Comparison of ENCODE assay signal across 7 cellular contexts in the genomic region with DNA sequence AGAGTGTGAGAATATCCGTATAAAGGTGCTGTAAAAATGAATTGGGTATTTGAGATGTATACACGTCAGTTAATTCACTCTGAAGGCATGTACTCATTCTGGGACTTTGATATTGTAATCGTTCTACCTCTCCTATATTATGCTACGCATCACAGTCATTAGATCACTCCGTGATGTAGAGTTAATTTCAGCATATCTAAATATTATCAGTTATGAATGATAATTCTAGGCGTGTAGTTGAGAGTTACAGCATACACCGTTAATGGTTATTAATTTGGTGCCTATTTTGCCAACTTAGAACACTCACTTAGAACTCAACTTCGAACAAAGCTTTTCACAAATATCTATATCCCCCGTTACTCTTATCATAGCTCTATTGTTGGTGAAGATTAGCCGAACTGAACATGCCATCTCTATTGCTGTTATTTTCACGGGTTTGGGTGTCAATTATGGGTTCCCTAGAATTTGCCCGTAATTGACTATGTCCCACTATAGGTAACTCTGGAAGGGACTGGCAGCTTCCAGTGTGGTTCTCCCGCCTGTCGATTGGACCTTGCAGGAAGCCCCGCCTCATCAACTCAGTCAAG. TPM values are rescaled to one million over a fixed set of nuclear protein-coding genes. Genes with fewer than 3 reads are reported as not detected.
A peak's percentile ranks its signal among the peaks of the same experiment; 100 is the strongest.
DNase-seq lines count a peak whose midpoint lies in the region; ATAC-seq, FAIRE-seq and TF ChIP-seq lines count a peak whose summit lies in the region.

No MANE protein-coding gene starts in this region.

- H3K4me2 ChIP-seq in GM12878 (ENCODE audit: control insufficient read depth, insufficient read depth) (peak overlapping the region; percentile 62), HepG2 (ENCODE audit: low read depth, low read length) (peak overlapping the region; percentile 76)

- FAIRE-seq in GM12891 (lab: Jason Lieb, UNC): peak; percentile 94
- peak; percentile 92 for FAIRE-seq in GM12878 (lab: Jason Lieb, UNC)
- peak; percentile 90 for FAIRE-seq in HepG2 (lab: Jason Lieb, UNC)

- ATAC-seq in GM12878: no peak
- ATAC-seq in HepG2: no peak
- no peak for ATAC-seq in HG02885 (IDR thresholded peaks at IDR 0.05; ENCODE audit: poor library complexity, unreplicated experiment)
- no peak for ATAC-seq in GM18861 (IDR thresholded peaks at IDR 0.05; ENCODE audit: unreplicated experiment)

- TF ChIP-seq CTCF in GM12878 (IDR thresholded peaks at IDR 0.05 in 2 of 3, conservative IDR thresholded peaks at IDR 0.05 in 1 of 3; ENCODE audit: control insufficient read depth in 2 of 3, extremely low read depth in 1 of 3, insufficient read depth in 1 of 3, low read depth in 3 of 3, low read length in 3 of 3): no peak
- no peak for TF ChIP-seq CTCF in HepG2 (CRISPR knock-in tag; IDR thresholded peaks at IDR 0.05)
- no peak for TF ChIP-seq CTCF in tibial nerve (IDR thresholded peaks at IDR 0.05)

- H3K4me1 ChIP-seq in GM12878 (ENCODE audit: control insufficient read depth, insufficient read depth, low read length): peaks cover 10% of the 10 kb centered on the region
- peaks cover 65% of the 10 kb centered on the region for H3K4me1 ChIP-seq in HepG2 (ENCODE audit: insufficient read depth, low read length)
- peaks cover 0 to 33% (median 13%) of the 10 kb centered on the region in 4 donors for H3K4me1 ChIP-seq in tibial nerve

- SMC1A ChIA-PET in GM12878 (lab: Charles Lee; ENCODE audit: uncharacterized antibody, unreplicated experiment): interaction anchor here (0.6 to 2.6 kb wide), 3 partner anchors 15 to 327 kb away, joined by 3 to 8 read pairs (median 7); no protein-coding TSS in a partner anchor

- no peak for TF ChIP-seq RAD21 in GM12878 (IDR thresholded peaks at IDR 0.05; ENCODE audit: insufficient read depth, low read depth, low read length)
- TF ChIP-seq RAD21 in HepG2 (CRISPR knock-in tag; IDR thresholded peaks at IDR 0.05): no peak

- DNase-seq in GM12891 (ENCODE audit: insufficient read length, low spot score) (no peak), NCI-H1105 (lab: John Stamatoyannopoulos, UW) (peak; percentile 88), GM12878 (ENCODE audit: low read depth, low spot score) (peak; percentile 73), HepG2 (ENCODE audit: low spot score) (peak; percentile 92), tibial nerve (ENCODE audit: low spot score in 2 of 2) (no peak)

- POLR2A ChIA-PET in GM12878 (lab: Charles Lee): interaction anchor here (0.6 to 3.3 kb wide), 6 partner anchors 11 to 314 kb away, joined by 3 to 9 read pairs (median 3); a partner anchor contains a TSS
- POLR2A ChIA-PET in HepG2 (lab: Yijun Ruan, JAX): interaction anchor here (0.7 to 2.8 kb wide), 4 partner anchors 11 to 263 kb away, joined by 3 to 25 read pairs (median 8); a partner anchor contains a TSS

- no peaks in the 10 kb centered on the region for H4K20me1 ChIP-seq in GM12878 (ENCODE audit: control insufficient read depth, insufficient read depth)
- peaks cover 7% of the 10 kb centered on the region; the same call in 1 of the 2 replicates for H4K20me1 ChIP-seq in HepG2 (ENCODE audit: insufficient read depth, low read length)

- H3K9me3 ChIP-seq in GM12878 (replicated peaks; ENCODE audit: control insufficient read depth, insufficient read depth, low read length): no peaks in the 10 kb centered on the region
- H3K9me3 ChIP-seq in HepG2 (ENCODE audit: low read length): no peaks in the 10 kb centered on the region
- H3K9me3 ChIP-seq in tibial nerve: no peaks in the 10 kb centered on the region

- no TSS peak for BruUV-seq in GM12878 (replicated peaks; lab: Mats Ljungman, UMichigan)
- BruUV-seq in HepG2 (replicated peaks; lab: Mats Ljungman, UMichigan): TSS peak; percentile 66

- no peaks in the 10 kb centered on the region for H3K27me3 ChIP-seq in GM12878 (replicated peaks in 1 of 2; ENCODE audit: control insufficient read depth in 2 of 2, insufficient read depth in 2 of 2, low read length in 1 of 2)
- no peaks in the 10 kb centered on the region; a peak in 1 of 5 replicates for H3K27me3 ChIP-seq in HepG2 (ENCODE audit: control insufficient read depth in 1 of 2, insufficient read depth in 2 of 2, low read length in 2 of 2)
- no peaks in the 10 kb centered on the region for H3K27me3 ChIP-seq in tibial nerve

- CTCF ChIA-PET in GM12878 (lab: Yijun Ruan, JAX) (interaction anchor here (0.7 to 6.0 kb wide), 4 partner anchors 9 to 327 kb away, joined by 3 to 46 read pairs (median 5); no protein-coding TSS in a partner anchor), HepG2 (lab: Yijun Ruan, JAX; ENCODE audit: low intra/inter-chr PET ratio, low total read pairs) (no interaction called here)

- RAD21 ChIA-PET in GM12878 (lab: Charles Lee; ENCODE audit: unreplicated experiment): interaction anchor here (0.6 to 2.4 kb wide), 15 partner anchors 9 to 804 kb away, joined by 3 to 8 read pairs (median 3); a partner anchor contains a TSS

- H3K9ac ChIP-seq in GM12878 (ENCODE audit: control insufficient read depth, insufficient read depth, low read length): peak overlapping the region; percentile 80; the same call in 1 of the 2 replicates
- H3K9ac ChIP-seq in HepG2 (ENCODE audit: insufficient read depth, low read depth, low read length): peak overlapping the region; percentile 79; the same call in 1 of the 2 replicates

- WGBS in GM12878 (ENCODE audit: insufficient coverage, insufficient replicate concordance, low lambda C conversion rate, missing lambda C conversion rate): 17% methylated on average over 15 of the region's 15 CpGs
- 28% methylated on average over 15 of the region's 15 CpGs for WGBS in HepG2 (ENCODE audit: low lambda C conversion rate)
- 27 to 28% methylated on average over 15 of the region's 15 CpGs for WGBS in tibial nerve, 2 donors

- intact Hi-C loops in GM12878 (cut with micrococcal nuclease; ENCODE audit: unreplicated experiment) (loop anchor here (2.0 to 10.0 kb wide), 2 partner anchors 127 to 327 kb away; no protein-coding TSS in a partner anchor), HepG2 (cut with micrococcal nuclease; ENCODE audit: unreplicated experiment) (loop anchor here (5.0 kb wide), 1 partner anchor 186 kb away; no protein-coding TSS in a partner anchor)

- in situ Hi-C loops in GM12878 (cut with MboI): no loop called here
- in situ Hi-C loops in HepG2 (cut with HindIII; ENCODE audit: extremely low pct_ligation_motif_present, low pct_unique_long_range_greater_than_20kb): loop anchor here (5.0 kb wide), 2 partner anchors 141 to 324 kb away; no protein-coding TSS in a partner anchor

- H3K4me3 ChIP-seq in GM12878 (peak overlapping the region; percentile 90), HepG2 (replicated peaks in 1 of 3; ENCODE audit: insufficient read depth in 1 of 3, low read depth in 2 of 3, low read length in 3 of 3) (peak overlapping the region; percentile 81 to 97 (median 96)), tibial nerve (peak overlapping the region; percentile 69 to 89 (median 85))

- no peaks in the 10 kb centered on the region for H3K36me3 ChIP-seq in GM12878 (ENCODE audit: control insufficient read depth in 2 of 2, insufficient read depth in 2 of 2, low read length in 1 of 2)
- no peaks in the 10 kb centered on the region; a peak in 1 of 5 replicates for H3K36me3 ChIP-seq in HepG2 (replicated peaks in 1 of 2; ENCODE audit: control insufficient read depth in 1 of 2, insufficient read depth in 2 of 2, low read length in 2 of 2)
- no peaks in the 10 kb centered on the region for H3K36me3 ChIP-seq in tibial nerve

- TF ChIP-seq POLR2A in GM12891 (IDR thresholded peaks at IDR 0.05; ENCODE audit: low read depth, low read length) (no peak), GM12878 (IDR thresholded peaks at IDR 0.05; ENCODE audit: low read depth, low read length) (no peak), HepG2 (IDR thresholded peaks at IDR 0.05; ENCODE audit: insufficient read depth in 1 of 2, low read depth in 2 of 2, low read length in 2 of 2) (no peak), tibial nerve (IDR thresholded peaks at IDR 0.05) (no peak)

- H2AFZ ChIP-seq in GM12878 (ENCODE audit: control insufficient read depth, low read depth, low read length): peak overlapping the region; percentile 80
- H2AFZ ChIP-seq in HepG2 (ENCODE audit: low read length): no peak overlapping the region

- H3K27ac ChIP-seq in GM12878 (ENCODE audit: control insufficient read depth, insufficient read depth) (no peak overlapping the region), HepG2 (ENCODE audit: extremely low read length, insufficient read depth, low read length) (no peak overlapping the region), tibial nerve (peak overlapping the region in 3 of 4 donors; percentile 83 to 94 (median 89))

- H3K79me2 ChIP-seq in GM12878 (ENCODE audit: control insufficient read depth, insufficient read depth, low read length) (peaks cover 18% of the 10 kb centered on the region), HepG2 (ENCODE audit: insufficient read depth, low read length) (peaks cover 39% of the 10 kb centered on the region)

- TF ChIP-seq EP300 in GM12878 (IDR thresholded peaks at IDR 0.05; ENCODE audit: borderline replicate concordance in 1 of 2, control insufficient read depth in 1 of 2, low read depth in 2 of 2, low read length in 2 of 2) (no peak), HepG2 (IDR thresholded peaks at IDR 0.05; ENCODE audit: low read depth in 2 of 2, low read length in 2 of 2) (no peak), HepG2 (CRISPR knock-in tag; IDR thresholded peaks at IDR 0.05; ENCODE audit: borderline replicate concordance) (no peak), tibial nerve (IDR thresholded peaks at IDR 0.05) (no peak)

RNA-seq across cellular contexts. Expression of a gene that starts 0.4 kb away (rescaled TPM):
- 6.8 TPM for polyA plus RNA-seq in GM12891 (2012; ENCODE audit: low read depth, missing spikeins)
- total RNA-seq in GM12878 (2013; cell fraction: nucleolus; rRNA removed): 34.2 and 37.5 TPM in 2 replicates
- 17.7 and 18.7 TPM in 2 replicates for total RNA-seq in GM12878 (2014; rRNA removed)
- 14.8 and 16.5 TPM in 2 replicates for total RNA-seq in GM12878 (2014; rRNA removed; fragmentation: Illumina TruSeq; extraction: Trizol)
- total RNA-seq in GM12878 (2021): 17.3 and 18.2 TPM in 2 replicates
- 4.5 TPM for polyA plus RNA-seq in GM12878 (2011; ENCODE audit: low read depth)
- polyA plus RNA-seq in GM12878 (2011; rRNA removed): 42.2 and 49.1 TPM in 2 replicates
- 24.7 and 25.2 TPM in 2 replicates for polyA plus RNA-seq in GM12878 (2011; cell fraction: cytosol; rRNA removed)
- 18.7 and 34.9 TPM in 2 replicates for polyA plus RNA-seq in GM12878 (2011; cell fraction: nucleus; rRNA removed)
- polyA plus RNA-seq in GM12878 (2012): 6.2 and 8.3 TPM in 2 replicates
- 22.4 and 25.9 TPM in 2 replicates for polyA plus RNA-seq in GM12878 (2014; fragmentation: Illumina TruSeq; extraction: Trizol)
- 1 to 10 TPM; 5.1 to 7.6 TPM for polyA plus RNA-seq in GM12878 (2014; fragmentation: Nextera tagmentation; extraction: Ambion mirVana)
- polyA plus RNA-seq in GM12878 (2014; rRNA removed): 13.8 and 16.0 TPM in 2 replicates
- 10 to 100 TPM; 20.5 to 24.7 TPM for polyA plus RNA-seq in GM12878 (2016; fragmentation: Nextera tagmentation; extraction: Ambion mirVana)
- polyA minus RNA-seq in GM12878 (2011; rRNA and poly(A)+ RNA removed): 38.8 and 44.0 TPM in 2 replicates
- polyA minus RNA-seq in GM12878 (2011; cell fraction: cytosol; rRNA and poly(A)+ RNA removed): 6.8 and 15.0 TPM in 2 replicates
- 12.2 and 19.5 TPM in 2 replicates for polyA minus RNA-seq in GM12878 (2011; cell fraction: nucleus; rRNA and poly(A)+ RNA removed)
- 25.9 and 28.7 TPM in 2 replicates for total RNA-seq in HepG2 (2016; rRNA removed; fragmentation: Illumina TruSeq; extraction: Trizol)
- 6.8 and 8.5 TPM in 2 replicates for total RNA-seq in HepG2 (2016; cell fraction: cytosol; rRNA removed; fragmentation: Illumina TruSeq; extraction: Trizol; ENCODE audit: low read depth)
- 23.0 and 32.9 TPM in 2 replicates for total RNA-seq in HepG2 (2016; cell fraction: insoluble cytoplasmic fraction; rRNA removed; fragmentation: Illumina TruSeq; extraction: Trizol)
- 14.0 and 16.5 TPM in 2 replicates for total RNA-seq in HepG2 (2016; cell fraction: membrane; rRNA removed; fragmentation: Illumina TruSeq; extraction: Trizol)
- 18.7 and 28.2 TPM in 2 replicates for total RNA-seq in HepG2 (2016; cell fraction: nucleus; rRNA removed; fragmentation: Illumina TruSeq; extraction: Trizol)
- polyA plus RNA-seq in HepG2 (2011; rRNA removed): 39.6 and 64.5 TPM in 2 replicates
- 18.2 and 23.5 TPM in 2 replicates for polyA plus RNA-seq in HepG2 (2011; cell fraction: cytosol; rRNA removed)
- polyA plus RNA-seq in HepG2 (2011; cell fraction: nucleus; rRNA removed): 31.5 and 37.6 TPM in 2 replicates
- 12.8 and 13.7 TPM in 2 replicates for polyA plus RNA-seq in HepG2 (2012)
- polyA plus RNA-seq in HepG2 (2016; cell fraction: cytosol; fragmentation: Illumina TruSeq; extraction: Trizol; ENCODE audit: low read depth): 3.1 and 3.5 TPM in 2 replicates
- polyA plus RNA-seq in HepG2 (2016; cell fraction: insoluble cytoplasmic fraction; fragmentation: Illumina TruSeq; extraction: Trizol; ENCODE audit: low read depth): 28.0 and 31.8 TPM in 2 replicates
- polyA plus RNA-seq in HepG2 (2016; cell fraction: membrane; fragmentation: Illumina TruSeq; extraction: Trizol; ENCODE audit: low read depth): 9.2 and 12.0 TPM in 2 replicates
- polyA plus RNA-seq in HepG2 (2016; cell fraction: nucleus; fragmentation: Illumina TruSeq; extraction: Trizol; ENCODE audit: insufficient read depth, low read depth): 25.5 and 28.7 TPM in 2 replicates
- 69.2 and 137 TPM in 2 replicates for polyA minus RNA-seq in HepG2 (2011; rRNA and poly(A)+ RNA removed; ENCODE audit: low replicate concordance)
- polyA minus RNA-seq in HepG2 (2011; cell fraction: cytosol; rRNA and poly(A)+ RNA removed): 30.0 and 30.3 TPM in 2 replicates
- polyA minus RNA-seq in HepG2 (2011; cell fraction: nucleus; rRNA and poly(A)+ RNA removed): 28.7 and 31.4 TPM in 2 replicates
- total RNA-seq in tibial nerve: 10 to 100 TPM in 3 of 4 donors, 1 to 10 TPM in 1; 6.7 to 16.4 (median 14.2) TPM

Comparison
In these comparisons a context has a peak if more than half of its experiments do, and no peak if none do; other contexts are left out.
1. DNase-seq: peak in NCI-H1105 (single experiment), GM12878 (single experiment) and HepG2 (single experiment); none in GM12891 (single experiment) and tibial nerve (0 of 2).
2. H3K27ac ChIP-seq: peak in tibial nerve (3 of 4); none in GM12878 (single experiment) and HepG2 (single experiment).
3. Peak in every context shown above with its lines, with median percentiles within 50 percentile points of each other: H3K4me3 ChIP-seq.